1 cellular context compared by ENCODE assay signal in the genomic region with DNA sequence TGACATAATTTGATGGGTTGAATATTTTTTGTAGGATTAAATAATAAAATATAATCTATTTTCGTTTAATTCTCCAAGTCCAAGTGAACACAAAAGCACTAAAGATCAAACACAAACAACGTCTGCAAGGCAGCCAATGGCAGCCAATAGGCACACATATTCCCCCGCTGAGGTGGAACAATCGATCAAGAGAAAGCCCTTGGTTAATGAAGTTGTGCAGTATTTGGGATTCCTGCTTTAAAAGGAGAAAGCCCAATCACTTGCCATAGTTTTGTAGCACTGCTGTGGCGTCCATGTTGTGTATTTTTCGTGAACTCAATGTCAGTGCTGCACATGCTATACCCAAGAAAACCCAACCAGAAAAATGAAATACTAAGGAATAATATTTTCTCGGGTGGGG.
TF ChIP-seq lines count a peak whose summit lies in the region.

No MANE protein-coding gene starts in this region.

TF ChIP-seq in HCT116, 20 proteins besides CTCF, POLR2A, EP300 and RAD21 (continued from another document):
- TF ChIP-seq ELF1 (IDR thresholded peaks at IDR 0.05; ENCODE audit: borderline replicate concordance, low read depth) (no peak), YY1 (IDR thresholded peaks at IDR 0.05; ENCODE audit: extremely low read depth, insufficient replicate concordance, low read depth, low read length) (no peak), ZBTB33 (IDR thresholded peaks at IDR 0.05; ENCODE audit: extremely low read depth, insufficient replicate concordance, low read length) (no peak), EGR1 (IDR thresholded peaks at IDR 0.05; ENCODE audit: low read depth) (no peak), EZH2phosphoT487 (IDR thresholded peaks at IDR 0.05; ENCODE audit: borderline replicate concordance) (no peak), CBX3 (IDR thresholded peaks at IDR 0.05; ENCODE audit: low read depth) (no peak), ATF3 (IDR thresholded peaks at IDR 0.05) (no peak)
